ENCODE assay signal across 30 cellular contexts in genomic region chr17:48504953-48505352, GRCh38. TPM values are rescaled to one million over a fixed set of nuclear protein-coding genes. Genes with fewer than 3 reads are reported as not detected.
DNase-seq lines count a peak whose midpoint lies in the region; ATAC-seq and TF ChIP-seq lines count a peak whose summit lies in the region.
"Had no signal": no experiment of that assay in that cellular context is flagged by ENCODE, and none has a peak within 500 bp of the region (broad histone marks: within the 10 kb centered on the region; RNA-seq: fewer than 3 reads in every experiment).

No MANE protein-coding gene starts in this region.

- no TSS peak for BruUV-seq in PC-3 (replicated peaks; lab: Mats Ljungman, UMichigan)

- CTCF ChIA-PET in activated CD8-positive, alpha-beta memory T cell treated with anti-CD3 and anti-CD28 coated beads, Interleukin-2, amount 10 ng/mL, durations not matched to agents 7 days and 5 days (lab: Charles Lee): interaction anchor here (0.9 to 5.2 kb wide), 8 partner anchors 9 to 534 kb away, joined by 3 to 43 read pairs (median 4); partner anchors contain the start of genes CDK5RAP3 and HOXB5
- CTCF ChIA-PET in PC-3 (lab: Charles Lee): no interaction called here

- peak overlapping the region; percentile 54 for H3K9ac ChIP-seq in PC-3 (ENCODE audit: low read length)

- no peaks in the 10 kb centered on the region for H3K9me3 Mint-ChIP-seq in activated CD8-positive, alpha-beta memory T cell treated with anti-CD3 and anti-CD28 coated beads, Interleukin-2, amount 10 ng/mL, durations not matched to agents 7 days and 5 days (ENCODE audit: low read depth)
- H3K9me3 Mint-ChIP-seq: activated CD4-positive, alpha-beta memory T cell treated with anti-CD3 and anti-CD28 coated beads, Interleukin-2, amount 10 ng/mL, durations not matched to agents 7 days and 5 days; activated naive CD4-positive, alpha-beta T cell treated with anti-CD3 and anti-CD28 coated beads, Interleukin-2, amount 50 U/mL, for 72 hours; stimulated activated naive CD8-positive, alpha-beta T cell treated with anti-CD3 and anti-CD28 coated beads, Interleukin-15, amount 100 ng/mL, for 72 hours had no signal

- TF ChIP-seq CTCF in PC-3 (conservative IDR thresholded peaks at IDR 0.05; ENCODE audit: low read depth, low read length): no peak
- no peak for TF ChIP-seq CTCF in hepatocyte (IDR thresholded peaks at IDR 0.05; ENCODE audit: poor library complexity)

- no peak for ATAC-seq in activated CD8-positive, alpha-beta memory T cell treated with anti-CD3 and anti-CD28 coated beads, Interleukin-2, amount 10 ng/mL, durations not matched to agents 7 days and 5 days
- ATAC-seq in PC-3 (no peak), GM18505 (IDR thresholded peaks at IDR 0.05; ENCODE audit: unreplicated experiment) (no peak)
- ATAC-seq: HepG2, left ventricle myocardium superior had no signal

- no peak overlapping the region for H3K4me3 Mint-ChIP-seq in activated CD8-positive, alpha-beta memory T cell treated with anti-CD3 and anti-CD28 coated beads, Interleukin-2, amount 10 ng/mL, durations not matched to agents 7 days and 5 days
- H3K4me3 Mint-ChIP-seq: activated CD4-positive, alpha-beta memory T cell treated with anti-CD3 and anti-CD28 coated beads, Interleukin-2, amount 10 ng/mL, durations not matched to agents 7 days and 5 days; stimulated activated naive CD8-positive, alpha-beta T cell treated with anti-CD3 and anti-CD28 coated beads, Interleukin-15, amount 100 ng/mL, for 72 hours had no signal

- POLR2A ChIA-PET in PC-3 (lab: Charles Lee; ENCODE audit: unreplicated experiment): no interaction called here

- peaks cover 35% of the 10 kb centered on the region for H3K4me1 Mint-ChIP-seq in activated CD8-positive, alpha-beta memory T cell treated with anti-CD3 and anti-CD28 coated beads, Interleukin-2, amount 10 ng/mL, durations not matched to agents 7 days and 5 days

- no peaks in the 10 kb centered on the region for H3K36me3 ChIP-seq in PC-3 (ENCODE audit: low read depth, low read length)
- no peaks in the 10 kb centered on the region for H3K36me3 ChIP-seq in hepatocyte (replicated peaks; ENCODE audit: insufficient read depth, low read depth)
- H3K36me3 ChIP-seq: neutrophil, right atrium auricular region had no signal

- H3F3A ChIP-seq in PC-3 (ENCODE audit: low read length, unreplicated experiment): peaks cover 4% of the 10 kb centered on the region

- H3K9me3 ChIP-seq in PC-3 (ENCODE audit: low read length): no peaks in the 10 kb centered on the region
- H3K9me3 ChIP-seq in hepatocyte (ENCODE audit: low read depth): no peaks in the 10 kb centered on the region
- H3K9me3 ChIP-seq: neutrophil, right atrium auricular region had no signal

- H3K27me3 ChIP-seq in PC-3 (ENCODE audit: low read length): no peaks in the 10 kb centered on the region
- H3K27me3 ChIP-seq in hepatocyte: peaks cover 48% of the 10 kb centered on the region
- H3K27me3 ChIP-seq: right atrium auricular region had no signal

- peaks cover 21% of the 10 kb centered on the region for H3K27me3 Mint-ChIP-seq in activated CD8-positive, alpha-beta memory T cell treated with anti-CD3 and anti-CD28 coated beads, Interleukin-2, amount 10 ng/mL, durations not matched to agents 7 days and 5 days

- TF ChIP-seq POLR2A in GM18505 (IDR thresholded peaks at IDR 0.05; ENCODE audit: borderline replicate concordance, extremely low read depth, insufficient read depth, insufficient read length): no peak

- peak overlapping the region; percentile 88 for H3K27ac ChIP-seq in PC-3 (ENCODE audit: low read length)
- H3K27ac ChIP-seq in hepatocyte: peak overlapping the region; percentile 43
- H3K27ac ChIP-seq: neutrophil, right atrium auricular region, SK-N-MC had no signal

- 69% methylated on average over 2 of the region's 2 CpGs for WGBS in hepatocyte (ENCODE audit: low lambda C conversion rate, missing lambda C conversion rate)

- H3K4me2 ChIP-seq in PC-3 (ENCODE audit: low read length) (peak overlapping the region; percentile 63), hepatocyte (no peak overlapping the region)

- intact Hi-C loops in PC-3 (cut with micrococcal nuclease): loop anchor here (1.0 kb wide), 1 partner anchor 8 kb away; no protein-coding TSS in a partner anchor

- H3K36me3 Mint-ChIP-seq in activated CD8-positive, alpha-beta memory T cell treated with anti-CD3 and anti-CD28 coated beads, Interleukin-2, amount 10 ng/mL, durations not matched to agents 7 days and 5 days: peaks cover 1% of the 10 kb centered on the region
- H3K36me3 Mint-ChIP-seq: activated naive CD4-positive, alpha-beta T cell treated with anti-CD3 and anti-CD28 coated beads, Interleukin-2, amount 50 U/mL, for 72 hours had no signal

- H3K4me3 ChIP-seq in PC-3 (ENCODE audit: low read length): no peak overlapping the region
- no peak overlapping the region for H3K4me3 ChIP-seq in hepatocyte
- H3K4me3 ChIP-seq: GM12878, right atrium auricular region, SK-N-MC had no signal

- H3K27ac Mint-ChIP-seq in activated CD8-positive, alpha-beta memory T cell treated with anti-CD3 and anti-CD28 coated beads, Interleukin-2, amount 10 ng/mL, durations not matched to agents 7 days and 5 days: peak overlapping the region; percentile 79
- H3K27ac Mint-ChIP-seq: activated naive CD4-positive, alpha-beta T cell treated with anti-CD3 and anti-CD28 coated beads, Interleukin-2, amount 50 U/mL, for 72 hours; stimulated activated naive CD8-positive, alpha-beta T cell treated with anti-CD3 and anti-CD28 coated beads, Interleukin-15, amount 100 ng/mL, for 72 hours had no signal

- no peak for DNase-seq in activated CD8-positive, alpha-beta memory T cell treated with anti-CD3 and anti-CD28 coated beads, Interleukin-2, amount 10 ng/mL, durations not matched to agents 7 days and 5 days
- no peak for DNase-seq in activated CD8-positive, alpha-beta memory T cell treated with anti-CD3 and anti-CD28 coated beads for 24 hours
- no peak for DNase-seq in PC-3
- no peak for DNase-seq in hepatocyte (ENCODE audit: low spot score)
- DNase-seq in activated gamma-delta T cell treated with Interleukin-2 at 50 U/mL for 16 hours: no peak
- no peak for DNase-seq in activated T-cell treated with anti-CD3 and anti-CD28 coated beads, Interleukin-2, amount 50 U/mL, for 48 hours
- DNase-seq: activated CD4-positive, alpha-beta memory T cell treated with anti-CD3 and anti-CD28 coated beads, Interleukin-2, amount 10 ng/mL, durations not matched to agents 7 days and 5 days; activated CD4-positive, CD25-positive, alpha-beta regulatory T cell treated with anti-CD3 and anti-CD28 coated beads, Interleukin-2, amount 50 U/mL, for 72 hours; aorta; cortex of kidney; erythroblast; Karpas-422; left ventricle myocardium superior; NCI-H446 treated with DMSO at 0.1 percent for 48 hours; OCI-M1; posterior cingulate gyrus; stimulated activated CD8-positive, alpha-beta memory T cell treated with anti-CD3 and anti-CD28 coated beads, Interleukin-4, amount 100 ng/mL, for 48 hours; stimulated activated naive CD8-positive, alpha-beta T cell treated with anti-CD3 and anti-CD28 coated beads, Interleukin-15, amount 100 ng/mL, for 72 hours had no signal

- no peak overlapping the region for H2AFZ ChIP-seq in PC-3 (ENCODE audit: low read length)
- no peak overlapping the region for H2AFZ ChIP-seq in hepatocyte

- H3K79me2 ChIP-seq in PC-3 (ENCODE audit: low read length) (no peaks in the 10 kb centered on the region), hepatocyte (no peaks in the 10 kb centered on the region)

- H3K9me2 ChIP-seq in PC-3 (replicated peaks; ENCODE audit: low read length) (no peaks in the 10 kb centered on the region), hepatocyte (replicated peaks; ENCODE audit: insufficient read depth) (no peaks in the 10 kb centered on the region)

- H4K20me1 ChIP-seq in PC-3 (ENCODE audit: low read length): no peaks in the 10 kb centered on the region
- H4K20me1 ChIP-seq in hepatocyte (ENCODE audit: insufficient read depth, poor library complexity, severe bottlenecking): no peaks in the 10 kb centered on the region

- H3K4me1 ChIP-seq in PC-3 (ENCODE audit: insufficient read depth, low read length): peaks cover 43% of the 10 kb centered on the region
- peaks cover 17% of the 10 kb centered on the region for H3K4me1 ChIP-seq in hepatocyte (ENCODE audit: insufficient read depth)
- H3K4me1 ChIP-seq: right atrium auricular region had no signal

RNA-seq across cellular contexts. Expression of gene HOXB1, which starts 25.9 kb away (rescaled TPM):
- not detected for total RNA-seq in activated CD8-positive, alpha-beta memory T cell treated with anti-CD3 and anti-CD28 coated beads, Interleukin-2, amount 10 ng/mL, durations not matched to agents 7 days and 5 days
- not detected in 2 replicates for total RNA-seq in PC-3 (2014; rRNA removed)
- total RNA-seq in hepatocyte: not detected in 2 replicates
- not detected in 2 replicates for polyA plus RNA-seq in hepatocyte
- total RNA-seq: activated CD4-positive, alpha-beta memory T cell treated with anti-CD3 and anti-CD28 coated beads, Interleukin-2, amount 10 ng/mL, durations not matched to agents 7 days and 5 days; activated naive CD4-positive, alpha-beta T cell treated with anti-CD3 and anti-CD28 coated beads, Interleukin-2, amount 50 U/mL, for 72 hours; aorta; bronchial epithelial cell; glomerular endothelial cell; GM12878; HepG2; left ventricle myocardium superior; right atrium auricular region; T-helper 2 cell treated with Interferon-gamma antibody and Interleukin-4, amounts not matched to agents 100 ng/mL and 5 ng/mL, for 36 hours had no signal
- polyA plus RNA-seq: AG04450, BJ, GM12878, HepG2 had no signal

RNA-seq across cellular contexts. Expression of gene HOXB2, which starts 40.0 kb away (rescaled TPM):
- 10 to 100 TPM; 17.2 to 17.5 TPM for total RNA-seq in activated CD8-positive, alpha-beta memory T cell treated with anti-CD3 and anti-CD28 coated beads, Interleukin-2, amount 10 ng/mL, durations not matched to agents 7 days and 5 days
- total RNA-seq in PC-3 (2014; rRNA removed) (1.1 TPM in 1 of 2 replicates, not detected in the other), hepatocyte (5.6 and 6.7 TPM in 2 replicates)
- 20.7 and 29.9 TPM in 2 replicates for polyA plus RNA-seq in hepatocyte
- total RNA-seq: bronchial epithelial cell, HepG2 had no signal
- polyA plus RNA-seq: HepG2 had no signal
